Comparison of ENCODE assay signal across 20 cellular contexts in genomic region chr2:56325661-56326345, GRCh38.
DNase-seq lines count a peak whose midpoint lies in the region; ATAC-seq and TF ChIP-seq lines count a peak whose summit lies in the region.
"Had no signal": no experiment of that assay in that cellular context is flagged by ENCODE, and none has a peak within 500 bp of the region (broad histone marks: within the 10 kb centered on the region; RNA-seq: fewer than 3 reads in every experiment).

No MANE protein-coding gene starts in this region.

- no peaks in the 10 kb centered on the region for H3K4me1 Mint-ChIP-seq in immature natural killer cell
- H3K4me1 Mint-ChIP-seq: CD4-positive, CD25-positive, alpha-beta regulatory T cell had no signal

- H3K9me3 ChIP-seq in cardiac muscle cell (ENCODE audit: low read depth) (no peaks in the 10 kb centered on the region), thyroid gland (no peaks in the 10 kb centered on the region)
- H3K9me3 ChIP-seq: A549 had no signal

- H4K20me1 ChIP-seq in KMS-11 (ENCODE audit: insufficient read depth): no peaks in the 10 kb centered on the region

- WGBS in thyroid gland, 2 donors: 48 to 59% methylated on average over 3 of the region's 3 CpGs

- intact Hi-C loops in Right ventricle myocardium inferior (cut with DNase I): no loop called here
- intact Hi-C loops in thyroid gland (cut with DNase I): no loop called here

- H3K27me3 Mint-ChIP-seq in immature natural killer cell (ENCODE audit: low read depth in 3 of 3): peaks cover 0 to 2% (median 0%) of the 10 kb centered on the region in 3 donors
- H3K27me3 Mint-ChIP-seq: CD4-positive, CD25-positive, alpha-beta regulatory T cell had no signal

- peak in 1 of 2 donors; percentile 38 for DNase-seq in cardiac muscle cell (ENCODE audit: low read depth in 1 of 2, low spot score in 1 of 2)
- DNase-seq in Right ventricle myocardium inferior (ENCODE audit: missing footprints): no peak
- DNase-seq in amniotic epithelial cell (ENCODE audit: low read depth): peak; percentile 7
- no peak for DNase-seq in thyroid gland
- no peak for DNase-seq in NCI-H146 treated with DMSO at 0.1 percent for 48 hours (lab: John Stamatoyannopoulos, UW; ENCODE audit: unreplicated experiment)
- DNase-seq in COR-L47 (lab: John Stamatoyannopoulos, UW): no peak
- no peak for DNase-seq in immature natural killer cell
- DNase-seq: CD4-positive, CD25-positive, alpha-beta regulatory T cell; DMS 273 treated with DMSO at 0.1 percent for 48 hours; DMS79 treated with DMSO at 0.1 percent for 48 hours; HCEC 1CT; IMR-90; NCI-H1694 treated with DMSO at 0.1 percent for 48 hours; NCI-H2081 treated with DMSO at 0.1 percent for 48 hours; NCI-H69; NK-92 treated with Interleukin-12 subunit alpha and Interleukin-12 subunit beta, amount 100 ng/mL, for 24 hours had no signal

- H3K27ac ChIP-seq in cardiac muscle cell (peak overlapping the region; percentile 76), KMS-11 (peak overlapping the region; percentile 34; the same call in 1 of the 2 replicates), thyroid gland (peak overlapping the region; percentile 24 to 82 (median 77))
- H3K27ac ChIP-seq: A549, RWPE1 had no signal

- peak overlapping the region; percentile 29; the same call in 1 of the 2 replicates for H2AFZ ChIP-seq in KMS-11 (ENCODE audit: low read depth)

- H3K27me3 ChIP-seq in cardiac muscle cell (no peaks in the 10 kb centered on the region), KMS-11 (ENCODE audit: insufficient read depth, low read depth) (no peaks in the 10 kb centered on the region), thyroid gland (no peaks in the 10 kb centered on the region)

- H3K4me2 ChIP-seq in KMS-11: peak overlapping the region; percentile 40
- H3K4me2 ChIP-seq: A549 had no signal

- no peaks in the 10 kb centered on the region for H3K36me3 ChIP-seq in cardiac muscle cell
- H3K36me3 ChIP-seq in KMS-11 (ENCODE audit: insufficient read depth): no peaks in the 10 kb centered on the region
- H3K36me3 ChIP-seq in thyroid gland: no peaks in the 10 kb centered on the region

- peaks cover 2 to 17% (median 4%) of the 10 kb centered on the region in 6 donors for H3K9me3 Mint-ChIP-seq in immature natural killer cell

- peaks cover 45% of the 10 kb centered on the region for H3K4me1 ChIP-seq in cardiac muscle cell (ENCODE audit: low read depth)
- peaks cover 27% of the 10 kb centered on the region for H3K4me1 ChIP-seq in KMS-11 (ENCODE audit: low read depth, poor library complexity, severe bottlenecking)
- peaks cover 23 to 29% of the 10 kb centered on the region in 2 donors for H3K4me1 ChIP-seq in thyroid gland
- H3K4me1 ChIP-seq: A549 had no signal

- no peaks in the 10 kb centered on the region for H3K79me2 ChIP-seq in KMS-11 (ENCODE audit: insufficient read depth, low read depth)

- H3K4me3 ChIP-seq in cardiac muscle cell (no peak overlapping the region), KMS-11 (IDR thresholded peaks at IDR 0.05; ENCODE audit: insufficient read depth, low read depth, low read length) (no peak overlapping the region), thyroid gland (replicated peaks in 1 of 3) (no peak overlapping the region)
- H3K4me3 ChIP-seq: A549, GM12878 had no signal

- TF ChIP-seq CTCF in cardiac muscle cell (IDR thresholded peaks at IDR 0.05; ENCODE audit: low read depth, low read length) (no peak), KMS-11 (conservative IDR thresholded peaks at IDR 0.05; ENCODE audit: low read depth, low read length) (no peak), thyroid gland (IDR thresholded peaks at IDR 0.05) (no peak)

- no peak for TF ChIP-seq POLR2A in thyroid gland (IDR thresholded peaks at IDR 0.05)

- no peak for ATAC-seq in Right ventricle myocardium inferior
- ATAC-seq: A549, GM12878 had no signal

- H3K36me3 Mint-ChIP-seq in immature natural killer cell: no peaks in the 10 kb centered on the region
- H3K36me3 Mint-ChIP-seq: CD4-positive, CD25-positive, alpha-beta regulatory T cell had no signal

- peak overlapping the region; percentile 2; the same call in 1 of the 2 replicates for H3K9ac ChIP-seq in KMS-11

- H3K4me3 Mint-ChIP-seq in immature natural killer cell: no peak overlapping the region
- H3K4me3 Mint-ChIP-seq: CD4-positive, CD25-positive, alpha-beta regulatory T cell had no signal

- no peak overlapping the region for H3K27ac Mint-ChIP-seq in immature natural killer cell
- H3K27ac Mint-ChIP-seq: CD4-positive, CD25-positive, alpha-beta regulatory T cell had no signal
